ENCODE assay signal across 9 cellular contexts in genomic region chr4:174217273-174218126, GRCh38.
DNase-seq lines count a peak whose midpoint lies in the region; ATAC-seq, FAIRE-seq and TF ChIP-seq lines count a peak whose summit lies in the region.
"Had no signal": no experiment of that assay in that cellular context is flagged by ENCODE, and none has a peak within 500 bp of the region (broad histone marks: within the 10 kb centered on the region; RNA-seq: fewer than 3 reads in every experiment).

No MANE protein-coding gene starts in this region.

- H3K4me3 ChIP-seq in PC-3 (ENCODE audit: low read length), result no peak overlapping the region
- peak overlapping the region; percentile 69 for H3K4me3 ChIP-seq in endodermal cell (ENCODE audit: low read length)
- H3K4me3 ChIP-seq in naive thymus-derived CD4-positive, alpha-beta T cell (ENCODE audit: low read length), result no peak overlapping the region

- no peaks in the 10 kb centered on the region for H3K27me3 ChIP-seq in PC-3 (ENCODE audit: low read length)
- peaks cover 94% of the 10 kb centered on the region for H3K27me3 ChIP-seq in endodermal cell (ENCODE audit: control insufficient read depth, insufficient read depth, low read length, poor library complexity, severe bottlenecking)
- H3K27me3 ChIP-seq in naive thymus-derived CD4-positive, alpha-beta T cell (ENCODE audit: control insufficient read depth in 2 of 2, insufficient read depth in 2 of 2, low read length in 2 of 2), result peaks cover 25 to 55% of the 10 kb centered on the region in 2 donors

- H3K27ac Mint-ChIP-seq in endodermal cell, result no peak overlapping the region
- no peak overlapping the region for H3K27ac Mint-ChIP-seq in naive thymus-derived CD4-positive, alpha-beta T cell

- no peaks in the 10 kb centered on the region for H3K36me3 Mint-ChIP-seq in endodermal cell (ENCODE audit: low read depth)
- peaks cover 0 to 3% (median 0%) of the 10 kb centered on the region in 5 donors for H3K36me3 Mint-ChIP-seq in naive thymus-derived CD4-positive, alpha-beta T cell

- H3K9me3 Mint-ChIP-seq in endodermal cell, result no peaks in the 10 kb centered on the region
- peaks cover 0 to 12% (median 3%) of the 10 kb centered on the region in 11 donors for H3K9me3 Mint-ChIP-seq in naive thymus-derived CD4-positive, alpha-beta T cell
- H3K9me3 Mint-ChIP-seq: neural crest cell had no signal

- H3K9ac ChIP-seq in PC-3 (ENCODE audit: low read length), result no peak overlapping the region
- no peak overlapping the region for H3K9ac ChIP-seq in endodermal cell (ENCODE audit: extremely low read depth, low read length, poor library complexity, severe bottlenecking)

- no peak for TF ChIP-seq CTCF in PC-3 (conservative IDR thresholded peaks at IDR 0.05; ENCODE audit: low read depth, low read length)
- TF ChIP-seq CTCF in endodermal cell (conservative IDR thresholded peaks at IDR 0.05), result peak; percentile 15
- TF ChIP-seq CTCF in D721Med (IDR thresholded peaks at IDR 0.05; ENCODE audit: insufficient read depth, missing control alignments), result no peak

- H3K4me1 ChIP-seq in PC-3 (ENCODE audit: insufficient read depth, low read length), result no peaks in the 10 kb centered on the region
- no peaks in the 10 kb centered on the region for H3K4me1 ChIP-seq in endodermal cell (ENCODE audit: control insufficient read depth, insufficient read depth, low read length)
- peaks cover 23 to 35% of the 10 kb centered on the region in 2 donors for H3K4me1 ChIP-seq in naive thymus-derived CD4-positive, alpha-beta T cell (ENCODE audit: control insufficient read depth in 2 of 2, insufficient read depth in 2 of 2, low read length in 2 of 2)

- peak overlapping the region; percentile 50 for H3K4me3 Mint-ChIP-seq in endodermal cell
- H3K4me3 Mint-ChIP-seq in naive thymus-derived CD4-positive, alpha-beta T cell, result peak overlapping the region; percentile 24 to 71 (median 54)
- H3K4me3 Mint-ChIP-seq: neural crest cell had no signal

- 1% methylated on average over 25 to 41 of the region's 41 CpGs for WGBS in endodermal cell (ENCODE audit: insufficient coverage in 1 of 2, insufficient read length in 1 of 2), 2 experiments

- H2AFZ ChIP-seq in PC-3 (ENCODE audit: low read length), result 0 out of 2 replicates have a peak overlapping the region, but pooled peaks have one; percentile 22

- POLR2A ChIA-PET in PC-3 (lab: Charles Lee; ENCODE audit: unreplicated experiment), result no interaction called here
- POLR2A ChIA-PET in naive thymus-derived CD4-positive, alpha-beta T cell (lab: Charles Lee), result no interaction called here

- DNase-seq in ELF-1 (ENCODE audit: low read depth, low spot score) (peak; percentile 57), PC-3 (no peak), endodermal cell (peak; percentile 76), NCI-H748 treated with DMSO at 0.1 percent for 48 hours (lab: John Stamatoyannopoulos, UW) (no peak), D721Med (ENCODE audit: insufficient read length, low spot score) (no peak)
- DNase-seq in naive thymus-derived CD4-positive, alpha-beta T cell, result peak in 1 of 9 donors; percentile 35

- H3K9me3 ChIP-seq in PC-3 (ENCODE audit: low read length) (no peaks in the 10 kb centered on the region), endodermal cell (ENCODE audit: control insufficient read depth, low read length) (no peaks in the 10 kb centered on the region)
- no peaks in the 10 kb centered on the region for H3K9me3 ChIP-seq in naive thymus-derived CD4-positive, alpha-beta T cell (ENCODE audit: control insufficient read depth in 2 of 3, low read length in 3 of 3)

- no peaks in the 10 kb centered on the region for H3K79me2 ChIP-seq in PC-3 (ENCODE audit: low read length)

- H3K9me2 ChIP-seq in PC-3 (replicated peaks; ENCODE audit: low read length), result no peaks in the 10 kb centered on the region

- no peak overlapping the region for H3K27ac ChIP-seq in PC-3 (ENCODE audit: low read length)
- H3K27ac ChIP-seq in endodermal cell (ENCODE audit: low read depth, low read length), result no peak overlapping the region
- H3K27ac ChIP-seq in naive thymus-derived CD4-positive, alpha-beta T cell (ENCODE audit: low read depth, low read length), result no peak overlapping the region

- H3K4me2 ChIP-seq in PC-3 (ENCODE audit: low read length), result no peak overlapping the region

- H4K20me1 ChIP-seq in PC-3 (ENCODE audit: low read length), result no peaks in the 10 kb centered on the region

- CTCF ChIA-PET in PC-3 (lab: Charles Lee), result no interaction called here
- CTCF ChIA-PET in naive thymus-derived CD4-positive, alpha-beta T cell (lab: Charles Lee), result no interaction called here

- BruUV-seq in PC-3 (replicated peaks; lab: Mats Ljungman, UMichigan), result no TSS peak

- H3K4me1 Mint-ChIP-seq in endodermal cell, result peaks cover 40% of the 10 kb centered on the region
- peaks cover 27 to 50% (median 39%) of the 10 kb centered on the region in 7 donors for H3K4me1 Mint-ChIP-seq in naive thymus-derived CD4-positive, alpha-beta T cell

- no peaks in the 10 kb centered on the region for H3F3A ChIP-seq in PC-3 (ENCODE audit: low read length, unreplicated experiment)

- ATAC-seq in PC-3 (no peak), GM21360 (IDR thresholded peaks at IDR 0.05; ENCODE audit: unreplicated experiment) (no peak), GM21825 (IDR thresholded peaks at IDR 0.05; ENCODE audit: unreplicated experiment) (no peak)
- peak; percentile 36 for ATAC-seq in naive thymus-derived CD4-positive, alpha-beta T cell

- H3K27me3 Mint-ChIP-seq in endodermal cell (ENCODE audit: insufficient read depth), result peaks cover 90% of the 10 kb centered on the region
- peaks cover 74 to 96% (median 90%) of the 10 kb centered on the region in 5 donors for H3K27me3 Mint-ChIP-seq in naive thymus-derived CD4-positive, alpha-beta T cell

- H3K36me3 ChIP-seq in PC-3 (ENCODE audit: low read depth, low read length) (no peaks in the 10 kb centered on the region), endodermal cell (ENCODE audit: control insufficient read depth, insufficient read depth, low read length) (no peaks in the 10 kb centered on the region)
- no peaks in the 10 kb centered on the region for H3K36me3 ChIP-seq in naive thymus-derived CD4-positive, alpha-beta T cell (ENCODE audit: control insufficient read depth in 2 of 3, insufficient read depth in 3 of 3, low read length in 3 of 3)

- no peak for FAIRE-seq in D721Med (lab: Jason Lieb, UNC)

- intact Hi-C loops in PC-3 (cut with micrococcal nuclease), result no loop called here
- intact Hi-C loops in naive thymus-derived CD4-positive, alpha-beta T cell (cut with micrococcal nuclease), result no loop called here

Comparison
In these comparisons a context has a peak if more than half of its experiments do, and no peak if none do; other contexts are left out.
1. DNase-seq: peak in ELF-1 (single experiment) and endodermal cell (single experiment); none in PC-3 (single experiment), NCI-H748 treated with DMSO at 0.1 percent for 48 hours (single experiment) and D721Med (single experiment).